Comparison of ENCODE assay signal across 10 cellular contexts in the genomic region with DNA sequence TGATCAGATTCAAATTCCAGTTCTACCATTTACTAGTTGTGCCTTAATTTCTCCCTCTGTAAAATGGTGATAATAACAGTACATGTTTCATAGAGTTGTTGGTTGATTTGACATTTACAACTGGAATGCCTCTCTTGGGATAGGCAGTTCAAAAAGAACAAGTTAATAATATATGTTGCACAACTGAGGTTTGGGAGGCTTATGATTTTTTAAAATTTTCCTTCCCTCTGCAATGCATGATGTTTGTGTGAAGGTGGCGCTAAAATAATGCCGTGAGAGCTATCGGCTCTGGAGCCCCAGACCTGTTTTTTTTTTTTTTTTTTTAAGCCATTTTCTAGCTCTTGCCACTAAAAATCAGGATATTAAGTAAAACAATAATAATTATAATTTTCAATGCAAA. TPM values are rescaled to one million over a fixed set of nuclear protein-coding genes. Genes with fewer than 3 reads are reported as not detected.
A peak's percentile ranks its signal among the peaks of the same experiment; 100 is the strongest.
DNase-seq lines count a peak whose midpoint lies in the region; ATAC-seq, FAIRE-seq and TF ChIP-seq lines count a peak whose summit lies in the region.
"Had no signal": no experiment of that assay in that cellular context is flagged by ENCODE, and none has a peak within 500 bp of the region (broad histone marks: within the 10 kb centered on the region; RNA-seq: fewer than 3 reads in every experiment).

No MANE protein-coding gene starts in this region.

- peak; percentile 73 for FAIRE-seq in islet of Langerhans (lab: Jason Lieb, UNC)

- peak overlapping the region; percentile 68 for H3K4me2 ChIP-seq in PC-3 (ENCODE audit: low read length)

- H3F3A ChIP-seq in PC-3 (ENCODE audit: low read length, unreplicated experiment) = no peaks in the 10 kb centered on the region

- TF ChIP-seq CTCF in GM12875 (IDR thresholded peaks at IDR 0.05; ENCODE audit: borderline replicate concordance, insufficient read depth, low read depth, low read length) (0 out of 2 replicates have a peak, but pooled peaks have one; percentile 4), PC-3 (conservative IDR thresholded peaks at IDR 0.05; ENCODE audit: low read depth, low read length) (peak; percentile 51; the same call in 1 of the 2 replicates)

- H3K9me3 Mint-ChIP-seq in T-helper 2 cell treated with Interferon-gamma antibody and Interleukin-4, amounts not matched to agents 5 μg/mL and 100 μg/mL, for 36 hours = no peaks in the 10 kb centered on the region

- no peak overlapping the region for H3K27ac Mint-ChIP-seq in T-helper 2 cell treated with Interferon-gamma antibody and Interleukin-4, amounts not matched to agents 5 μg/mL and 100 μg/mL, for 36 hours

- no peak overlapping the region for H3K4me3 Mint-ChIP-seq in T-helper 2 cell treated with Interferon-gamma antibody and Interleukin-4, amounts not matched to agents 5 μg/mL and 100 μg/mL, for 36 hours

- peak overlapping the region; percentile 1; the same call in 1 of the 2 replicates for H2AFZ ChIP-seq in PC-3 (ENCODE audit: low read length)

- intact Hi-C loops in PC-3 (cut with micrococcal nuclease) = no loop called here

- peak; percentile 9; the same call in 1 of the 2 replicates for ATAC-seq in PC-3
- no peak for ATAC-seq in GM18867 (IDR thresholded peaks at IDR 0.05; ENCODE audit: unreplicated experiment)
- no peak for ATAC-seq in GM21528 (IDR thresholded peaks at IDR 0.05; ENCODE audit: low FRiP score, unreplicated experiment)
- ATAC-seq: stimulated activated naive CD8-positive, alpha-beta T cell treated with anti-CD3 and anti-CD28 coated beads, Interleukin-15, Interleukin-2, amounts not matched to agents 100 U/mL and 50 U/mL, for 24 hours had no signal

- peaks cover 18% of the 10 kb centered on the region for H3K4me1 Mint-ChIP-seq in T-helper 2 cell treated with Interferon-gamma antibody and Interleukin-4, amounts not matched to agents 5 μg/mL and 100 μg/mL, for 36 hours (ENCODE audit: low read depth)

- H3K79me2 ChIP-seq in PC-3 (ENCODE audit: low read length) = no peaks in the 10 kb centered on the region

- peaks cover 28% of the 10 kb centered on the region for H3K4me1 ChIP-seq in PC-3 (ENCODE audit: insufficient read depth, low read length)

- no peak overlapping the region for H3K9ac ChIP-seq in PC-3 (ENCODE audit: low read length)

- H3K9me2 ChIP-seq in PC-3 (replicated peaks; ENCODE audit: low read length) = no peaks in the 10 kb centered on the region

- POLR2A ChIA-PET in PC-3 (lab: Charles Lee; ENCODE audit: unreplicated experiment) = interaction anchor here (1.1 kb wide), 1 partner anchor 19 kb away, joined by 12 read pairs; a partner anchor contains a TSS

- peak overlapping the region; percentile 49 for H3K27ac ChIP-seq in PC-3 (ENCODE audit: low read length)

- H3K36me3 Mint-ChIP-seq in T-helper 2 cell treated with Interferon-gamma antibody and Interleukin-4, amounts not matched to agents 5 μg/mL and 100 μg/mL, for 36 hours (ENCODE audit: low read depth) = peaks cover 25% of the 10 kb centered on the region

- peaks cover 3% of the 10 kb centered on the region for H3K27me3 Mint-ChIP-seq in T-helper 2 cell treated with Interferon-gamma antibody and Interleukin-4, amounts not matched to agents 5 μg/mL and 100 μg/mL, for 36 hours (ENCODE audit: low read depth)

- H3K4me3 ChIP-seq in GM12875 (ENCODE audit: low read depth, low read length) = no peak overlapping the region
- H3K4me3 ChIP-seq in PC-3 (ENCODE audit: low read length) = peak overlapping the region; percentile 25

- CTCF ChIA-PET in PC-3 (lab: Charles Lee) = interaction anchor here (0.6 kb wide), 2 partner anchors 8 to 1325 kb away, joined by 4 to 8 read pairs; no protein-coding TSS in a partner anchor

- BruUV-seq in PC-3 (replicated peaks; lab: Mats Ljungman, UMichigan) = no TSS peak

- H3K9me3 ChIP-seq in PC-3 (ENCODE audit: low read length) = no peaks in the 10 kb centered on the region

- H3K36me3 ChIP-seq in PC-3 (ENCODE audit: low read depth, low read length) = peaks cover 21% of the 10 kb centered on the region

- H4K20me1 ChIP-seq in PC-3 (ENCODE audit: low read length) = peaks cover 3% of the 10 kb centered on the region; the same call in 1 of the 2 replicates

- no peaks in the 10 kb centered on the region for H3K27me3 ChIP-seq in PC-3 (ENCODE audit: low read length)

- DNase-seq in PC-3 = no peak
- DNase-seq in T-helper 2 cell treated with Interferon-gamma antibody and Interleukin-4, amounts not matched to agents 5 μg/mL and 100 μg/mL, for 36 hours (ENCODE audit: low spot score) = no peak
- DNase-seq: activated CD8-positive, alpha-beta memory T cell treated with anti-CD3 and anti-CD28 coated beads for 24 hours; NCI-H446; stimulated activated naive CD8-positive, alpha-beta T cell treated with anti-CD3 and anti-CD28 coated beads, Interleukin-15, Interleukin-2, amounts not matched to agents 100 U/mL and 50 U/mL, for 24 hours had no signal

RNA-seq across cellular contexts. Expression of a gene that starts 18.6 kb away (rescaled TPM):
- total RNA-seq in PC-3 (2014; rRNA removed) = 117 and 120 TPM in 2 replicates

RNA-seq across cellular contexts. Expression of a gene that starts 22.0 kb away (rescaled TPM):
- 16.6 and 17.0 TPM in 2 replicates for total RNA-seq in PC-3 (2014; rRNA removed)

RNA-seq across cellular contexts. Expression of a gene that starts 23.7 kb away (rescaled TPM):
- total RNA-seq in PC-3 (2014; rRNA removed) = not detected in 2 replicates
- total RNA-seq: posterior vena cava had no signal

RNA-seq across cellular contexts. Expression of a gene that starts 44.9 kb away (rescaled TPM):
- 3.4 and 4.4 TPM in 2 replicates for total RNA-seq in PC-3 (2014; rRNA removed)

RNA-seq across cellular contexts. Expression of a gene that starts 51.1 kb away (rescaled TPM):
- total RNA-seq in PC-3 (2014; rRNA removed) = not detected in 2 replicates
